In genomic region chr1:212487774-212488435, GRCh38 we compare ENCODE assay signal across 14 cellular contexts. TPM values are rescaled to one million over a fixed set of nuclear protein-coding genes. Genes with fewer than 3 reads are reported as not detected.
DNase-seq lines count a peak whose midpoint lies in the region; ATAC-seq and TF ChIP-seq lines count a peak whose summit lies in the region.
"Had no signal": no experiment of that assay in that cellular context is flagged by ENCODE, and none has a peak within 500 bp of the region (broad histone marks: within the 10 kb centered on the region; RNA-seq: fewer than 3 reads in every experiment).

No MANE protein-coding gene starts in this region.

- H3K27me3 ChIP-seq in brain microvascular endothelial cell (replicated peaks) = no peaks in the 10 kb centered on the region
- no peaks in the 10 kb centered on the region for H3K27me3 ChIP-seq in upper lobe of right lung

- CTCF ChIA-PET in activated CD4-positive, alpha-beta T cell treated with anti-CD3 and anti-CD28 coated beads for 36 hours (lab: Charles Lee) = interaction anchor here (1.0 kb wide), 1 partner anchor 8 kb away, joined by 4 read pairs; no protein-coding TSS in a partner anchor
- CTCF ChIA-PET in activated CD4-positive, alpha-beta T cell treated with anti-CD3 and anti-CD28 coated beads, Interleukin-2, amount 10 ng/mL, durations not matched to agents 7 days and 5 days (lab: Charles Lee) = interaction anchor here (1.4 to 3.1 kb wide), 2 partner anchors 10 to 32 kb away, joined by 3 to 20 read pairs; no protein-coding TSS in a partner anchor

- ATAC-seq in activated CD4-positive, alpha-beta T cell treated with anti-CD3 and anti-CD28 coated beads for 36 hours = no peak
- ATAC-seq in upper lobe of right lung (no peak), GM21367 (IDR thresholded peaks at IDR 0.05; ENCODE audit: unreplicated experiment) (no peak), GM21526 (IDR thresholded peaks at IDR 0.05; ENCODE audit: low FRiP score, unreplicated experiment) (no peak)

- H3K9me3 ChIP-seq in upper lobe of right lung = no peaks in the 10 kb centered on the region

- H3K4me1 Mint-ChIP-seq in activated CD4-positive, alpha-beta T cell treated with anti-CD3 and anti-CD28 coated beads for 36 hours = peaks cover 3% of the 10 kb centered on the region
- no peaks in the 10 kb centered on the region for H3K4me1 Mint-ChIP-seq in activated CD4-positive, alpha-beta T cell treated with anti-CD3 and anti-CD28 coated beads, Interleukin-2, amount 10 ng/mL, durations not matched to agents 7 days and 5 days
- peaks cover 16% of the 10 kb centered on the region for H3K4me1 Mint-ChIP-seq in mesothelial cell of epicardium

- no peak overlapping the region for H3K4me3 Mint-ChIP-seq in activated CD4-positive, alpha-beta T cell treated with anti-CD3 and anti-CD28 coated beads for 36 hours
- no peak overlapping the region for H3K4me3 Mint-ChIP-seq in activated CD4-positive, alpha-beta T cell treated with anti-CD3 and anti-CD28 coated beads, Interleukin-2, amount 10 ng/mL, durations not matched to agents 7 days and 5 days
- H3K4me3 Mint-ChIP-seq in mesothelial cell of epicardium = no peak overlapping the region
- H3K4me3 Mint-ChIP-seq: activated naive CD8-positive, alpha-beta T cell; stimulated activated naive B cell treated with anti-CD40 and anti-IgM and Interleukin-4, amounts not matched to agents 10 μg/mL and 1 μg/mL and 100 μg/mL, for 72 hours had no signal

- H3K36me3 Mint-ChIP-seq in activated CD4-positive, alpha-beta T cell treated with anti-CD3 and anti-CD28 coated beads for 36 hours (ENCODE audit: low read depth) = no peaks in the 10 kb centered on the region
- H3K36me3 Mint-ChIP-seq in activated CD4-positive, alpha-beta T cell treated with anti-CD3 and anti-CD28 coated beads, Interleukin-2, amount 10 ng/mL, durations not matched to agents 7 days and 5 days (ENCODE audit: low read depth) = no peaks in the 10 kb centered on the region
- H3K36me3 Mint-ChIP-seq in mesothelial cell of epicardium = no peaks in the 10 kb centered on the region
- H3K36me3 Mint-ChIP-seq: activated naive CD8-positive, alpha-beta T cell; stimulated activated naive B cell treated with anti-CD40 and anti-IgM and Interleukin-4, amounts not matched to agents 10 μg/mL and 1 μg/mL and 100 μg/mL, for 72 hours had no signal

- H3K27ac ChIP-seq in brain microvascular endothelial cell (peak overlapping the region; percentile 39), upper lobe of right lung (peak overlapping the region; percentile 24)

- no peak for TF ChIP-seq CTCF in brain microvascular endothelial cell (IDR thresholded peaks at IDR 0.05; ENCODE audit: low read depth, low read length, missing control alignments)
- no peak for TF ChIP-seq CTCF in mesothelial cell of epicardium (IDR thresholded peaks at IDR 0.05; ENCODE audit: unreplicated experiment)
- TF ChIP-seq CTCF in upper lobe of right lung (IDR thresholded peaks at IDR 0.05) = no peak

- POLR2A ChIA-PET in activated CD4-positive, alpha-beta T cell treated with anti-CD3 and anti-CD28 coated beads for 36 hours (lab: Charles Lee) = no interaction called here
- POLR2A ChIA-PET in activated CD4-positive, alpha-beta T cell treated with anti-CD3 and anti-CD28 coated beads, Interleukin-2, amount 10 ng/mL, durations not matched to agents 7 days and 5 days (lab: Charles Lee) = no interaction called here

- no peak overlapping the region for H3K4me3 ChIP-seq in brain microvascular endothelial cell (ENCODE audit: low read depth, low read length)
- no peak overlapping the region for H3K4me3 ChIP-seq in upper lobe of right lung

- intact Hi-C loops in activated CD4-positive, alpha-beta T cell treated with anti-CD3 and anti-CD28 coated beads for 36 hours (cut with DNase I, micrococcal nuclease) = no loop called here
- intact Hi-C loops in upper lobe of right lung (cut with DNase I) = no loop called here

- peaks cover 5% of the 10 kb centered on the region for H3K4me1 ChIP-seq in upper lobe of right lung

- no peak for DNase-seq in activated CD4-positive, alpha-beta T cell treated with anti-CD3 and anti-CD28 coated beads for 36 hours
- DNase-seq in activated CD4-positive, alpha-beta T cell treated with anti-CD3 and anti-CD28 coated beads, Interleukin-2, amount 10 ng/mL, durations not matched to agents 7 days and 5 days = no peak
- DNase-seq in brain microvascular endothelial cell = no peak
- no peak for DNase-seq in mesothelial cell of epicardium (ENCODE audit: low spot score in 2 of 2, unreplicated experiment in 2 of 2)
- DNase-seq in upper lobe of right lung = no peak
- no peak for DNase-seq in RPMI8226
- DNase-seq: KG1; NCI-H1694; NCI-H748 treated with DMSO at 0.1 percent for 48 hours; stimulated activated CD4-positive, alpha-beta T cell treated with anti-CD3 and anti-CD28 coated beads, Interleukin-2, amount 100 ng/mL, for 48 hours had no signal

- no peaks in the 10 kb centered on the region for H3K36me3 ChIP-seq in brain microvascular endothelial cell (replicated peaks)
- H3K36me3 ChIP-seq in upper lobe of right lung = no peaks in the 10 kb centered on the region

- in situ Hi-C loops in brain microvascular endothelial cell (cut with HindIII; ENCODE audit: low pct_ligation_motif_present, low sequenced_read_pairs) = no loop called here

- H3K27me3 Mint-ChIP-seq in activated CD4-positive, alpha-beta T cell treated with anti-CD3 and anti-CD28 coated beads for 36 hours = no peaks in the 10 kb centered on the region
- H3K27me3 Mint-ChIP-seq in activated CD4-positive, alpha-beta T cell treated with anti-CD3 and anti-CD28 coated beads, Interleukin-2, amount 10 ng/mL, durations not matched to agents 7 days and 5 days = peaks cover 2% of the 10 kb centered on the region
- no peaks in the 10 kb centered on the region for H3K27me3 Mint-ChIP-seq in mesothelial cell of epicardium (ENCODE audit: low read depth)
- H3K27me3 Mint-ChIP-seq: activated naive CD8-positive, alpha-beta T cell had no signal

- H3K27ac Mint-ChIP-seq in activated CD4-positive, alpha-beta T cell treated with anti-CD3 and anti-CD28 coated beads for 36 hours = peak overlapping the region; percentile 37
- H3K27ac Mint-ChIP-seq in activated CD4-positive, alpha-beta T cell treated with anti-CD3 and anti-CD28 coated beads, Interleukin-2, amount 10 ng/mL, durations not matched to agents 7 days and 5 days = no peak overlapping the region
- H3K27ac Mint-ChIP-seq in mesothelial cell of epicardium = peak overlapping the region; percentile 56
- H3K27ac Mint-ChIP-seq: activated naive CD8-positive, alpha-beta T cell had no signal

- H3K9me3 Mint-ChIP-seq in activated CD4-positive, alpha-beta T cell treated with anti-CD3 and anti-CD28 coated beads for 36 hours (ENCODE audit: low read depth) = no peaks in the 10 kb centered on the region
- H3K9me3 Mint-ChIP-seq in activated CD4-positive, alpha-beta T cell treated with anti-CD3 and anti-CD28 coated beads, Interleukin-2, amount 10 ng/mL, durations not matched to agents 7 days and 5 days = no peaks in the 10 kb centered on the region
- no peaks in the 10 kb centered on the region for H3K9me3 Mint-ChIP-seq in mesothelial cell of epicardium
- H3K9me3 Mint-ChIP-seq: stimulated activated naive B cell treated with anti-CD40 and anti-IgM and Interleukin-4, amounts not matched to agents 10 μg/mL and 1 μg/mL and 100 μg/mL, for 72 hours had no signal

RNA-seq across cellular contexts. Expression of gene NENF, which starts 55.2 kb away (rescaled TPM):
- total RNA-seq in activated CD4-positive, alpha-beta T cell treated with anti-CD3 and anti-CD28 coated beads for 36 hours = 10 to 100 TPM; 30.8 to 34.1 TPM
- total RNA-seq in activated CD4-positive, alpha-beta T cell treated with anti-CD3 and anti-CD28 coated beads, Interleukin-2, amount 10 ng/mL, durations not matched to agents 7 days and 5 days = 10 to 100 TPM; 28.3 to 29.3 TPM
- total RNA-seq in mesothelial cell of epicardium (35.8 to 39.3 TPM (median 36.2 TPM) in 3 replicates), upper lobe of right lung (45.6 TPM)
